In the genomic region with DNA sequence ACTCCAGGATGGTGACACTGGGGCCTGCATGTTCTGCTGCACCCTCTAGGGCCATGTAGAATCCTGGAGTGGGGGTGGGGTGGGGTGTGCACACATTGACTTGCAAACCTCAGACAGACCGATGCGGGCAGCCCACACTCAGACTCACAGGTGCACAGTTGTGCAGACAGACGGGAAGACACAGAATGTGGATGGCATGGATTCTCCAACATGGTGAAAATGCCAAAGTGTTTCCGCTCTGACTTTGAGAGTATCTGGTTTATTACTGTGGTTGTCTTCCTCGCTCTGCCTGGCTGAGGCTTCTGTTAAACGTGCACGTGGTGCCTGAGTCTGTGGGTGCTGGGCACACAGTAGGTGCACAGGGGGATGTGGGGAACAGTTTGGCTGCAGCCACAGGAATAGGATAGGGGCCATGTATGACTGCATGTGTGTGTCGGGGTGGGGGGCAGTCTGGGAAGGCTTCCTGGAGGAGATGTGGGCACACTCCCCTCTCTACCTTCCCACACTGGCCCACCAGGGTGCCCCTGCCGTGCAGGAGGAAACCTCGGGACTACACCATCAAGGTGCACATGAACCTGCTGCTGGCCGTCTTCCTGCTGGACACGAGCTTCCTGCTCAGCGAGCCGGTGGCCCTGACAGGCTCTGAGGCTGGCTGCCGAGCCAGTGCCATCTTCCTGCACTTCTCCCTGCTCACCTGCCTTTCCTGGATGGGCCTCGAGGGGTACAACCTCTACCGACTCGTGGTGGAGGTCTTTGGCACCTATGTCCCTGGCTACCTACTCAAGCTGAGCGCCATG, we compare ENCODE assay signal across 1 cellular context.
A peak's percentile ranks its signal among the peaks of the same experiment; 100 is the strongest.
TF ChIP-seq lines count a peak whose summit lies in the region.

No MANE protein-coding gene starts in this region.

TF ChIP-seq in HepG2, 621 proteins besides CTCF, POLR2A, EP300 and RAD21:
- TF ChIP-seq ZKSCAN1 (IDR thresholded peaks at IDR 0.05; ENCODE audit: low read length) (0 out of 2 replicates have a peak, but pooled peaks have one; percentile 54), ZMYM3 (CRISPR knock-in tag; IDR thresholded peaks at IDR 0.05) (0 out of 2 replicates have a peak, but pooled peaks have one; percentile 20), TSC22D2 (CRISPR knock-in tag; IDR thresholded peaks at IDR 0.05; ENCODE audit: borderline replicate concordance) (no peak)
TF ChIP-seq in HepG2: peak in this region for 2.
